Comparison of ENCODE assay signal across 10 cellular contexts in genomic region chr2:162475661-162476060, GRCh38.
A peak's percentile ranks its signal among the peaks of the same experiment; 100 is the strongest.
DNase-seq lines count a peak whose midpoint lies in the region; ATAC-seq and TF ChIP-seq lines count a peak whose summit lies in the region.
"Had no signal": no experiment of that assay in that cellular context is flagged by ENCODE, and none has a peak within 500 bp of the region (broad histone marks: within the 10 kb centered on the region; RNA-seq: fewer than 3 reads in every experiment).

No MANE protein-coding gene starts in this region.

- peak overlapping the region; percentile 32 for H3K27ac ChIP-seq in SJCRH30

- H3K9me3 ChIP-seq in SJCRH30 (replicated peaks): no peaks in the 10 kb centered on the region

- peak; percentile 94 for DNase-seq in NCI-H1092 (lab: John Stamatoyannopoulos, UW)
- DNase-seq in SJCRH30: peak; percentile 51 to 60
- DNase-seq in middle frontal gyrus (ENCODE audit: extremely low spot score, low spot score): peak; percentile 29
- no peak for DNase-seq in GM19240 (ENCODE audit: insufficient read length, low spot score)
- no peak for DNase-seq in HUDEP-2 (lab: John Stamatoyannopoulos, UW; ENCODE audit: unreplicated experiment in 76 of 76)
- DNase-seq in stimulated activated naive CD4-positive, alpha-beta T cell (lab: John Stamatoyannopoulos, UW): no peak
- no peak for DNase-seq in activated gamma-delta T cell treated with Interleukin-2 at 50 U/mL for 16 hours
- DNase-seq: activated naive CD8-positive, alpha-beta T cell treated with anti-CD3 and anti-CD28 coated beads, Interleukin-2, amount 50 U/mL, for 24 hours; CD4-positive, CD25-positive, alpha-beta regulatory T cell had no signal

- H3K4me3 ChIP-seq in SJCRH30: no peak overlapping the region

- peak; percentile 55 for ATAC-seq in GM18505 (IDR thresholded peaks at IDR 0.05; ENCODE audit: unreplicated experiment)
- ATAC-seq: activated naive CD8-positive, alpha-beta T cell treated with anti-CD3 and anti-CD28 coated beads, Interleukin-2, amount 50 U/mL, for 24 hours had no signal

- H3K4me1 ChIP-seq in SJCRH30: peaks cover 18% of the 10 kb centered on the region

- no peaks in the 10 kb centered on the region for H3K27me3 ChIP-seq in SJCRH30

- TF ChIP-seq POLR2A in GM18505 (IDR thresholded peaks at IDR 0.05; ENCODE audit: borderline replicate concordance, extremely low read depth, insufficient read depth, insufficient read length): no peak

- no peaks in the 10 kb centered on the region for H3K36me3 ChIP-seq in SJCRH30

Comparison
In these comparisons a context has a peak if more than half of its experiments do, and no peak if none do; other contexts are left out.
1. DNase-seq: peak in NCI-H1092 (single experiment), SJCRH30 (2 of 2) and middle frontal gyrus (single experiment); none in GM19240 (single experiment), HUDEP-2 (0 of 76), stimulated activated naive CD4-positive, alpha-beta T cell (0 of 6) and activated gamma-delta T cell treated with Interleukin-2 at 50 U/mL for 16 hours (single experiment).